ENCODE assay signal across 1 cellular context in the genomic region with DNA sequence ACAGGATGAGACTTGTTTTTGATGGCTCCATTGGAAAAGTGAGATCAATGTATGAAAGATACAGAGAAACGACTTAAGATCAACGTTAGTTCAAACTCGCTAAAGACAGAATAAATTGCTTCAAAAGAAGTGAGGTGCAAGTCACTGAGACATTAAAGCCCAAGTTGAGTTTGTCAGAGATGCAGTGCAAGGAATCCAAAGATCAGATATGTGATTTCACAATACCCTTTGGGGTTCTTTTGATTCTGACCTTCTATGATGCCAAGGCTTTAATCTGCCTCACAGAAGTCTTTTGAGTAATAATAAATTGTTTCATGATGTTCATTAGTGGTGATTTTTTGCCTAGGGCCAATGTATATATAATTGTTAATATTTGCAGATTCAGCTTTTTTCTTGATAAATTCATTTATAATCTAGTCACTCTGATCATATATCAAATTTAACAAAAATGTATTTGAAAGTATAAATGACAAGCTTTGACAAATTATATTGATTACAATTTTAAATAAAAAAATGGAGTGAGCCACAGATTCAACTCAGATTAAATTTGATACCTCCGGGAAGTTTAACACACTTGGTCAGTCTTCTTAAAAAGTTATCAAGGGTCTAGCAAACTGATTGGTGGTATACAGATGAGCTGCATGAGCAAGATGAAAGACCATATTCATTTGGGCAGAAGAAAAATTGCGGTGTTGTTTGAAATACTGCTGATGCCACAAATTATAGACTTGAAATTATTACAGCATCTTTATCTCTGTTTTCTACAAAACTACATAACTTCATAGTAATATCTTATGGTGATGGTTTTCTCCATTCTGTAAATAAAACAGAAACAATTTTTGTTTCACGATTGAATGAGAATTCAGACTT.
A peak's percentile ranks its signal among the peaks of the same experiment; 100 is the strongest.
TF ChIP-seq lines count a peak whose summit lies in the region.

No MANE protein-coding gene starts in this region.

TF ChIP-seq in K562, 482 proteins besides CTCF, POLR2A, EP300 and RAD21 (continued from another document):
- TF ChIP-seq, protein P1, sequence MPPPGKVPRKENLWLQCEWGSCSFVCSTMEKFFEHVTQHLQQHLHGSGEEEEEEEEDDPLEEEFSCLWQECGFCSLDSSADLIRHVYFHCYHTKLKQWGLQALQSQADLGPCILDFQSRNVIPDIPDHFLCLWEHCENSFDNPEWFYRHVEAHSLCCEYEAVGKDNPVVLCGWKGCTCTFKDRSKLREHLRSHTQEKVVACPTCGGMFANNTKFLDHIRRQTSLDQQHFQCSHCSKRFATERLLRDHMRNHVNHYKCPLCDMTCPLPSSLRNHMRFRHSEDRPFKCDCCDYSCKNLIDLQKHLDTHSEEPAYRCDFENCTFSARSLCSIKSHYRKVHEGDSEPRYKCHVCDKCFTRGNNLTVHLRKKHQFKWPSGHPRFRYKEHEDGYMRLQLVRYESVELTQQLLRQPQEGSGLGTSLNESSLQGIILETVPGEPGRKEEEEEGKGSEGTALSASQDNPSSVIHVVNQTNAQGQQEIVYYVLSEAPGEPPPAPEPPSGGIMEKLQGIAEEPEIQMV (tag; conservative IDR thresholded peaks at IDR 0.05; ENCODE audit: low read depth), result no peak
- TF ChIP-seq MAFF (IDR thresholded peaks at IDR 0.05; ENCODE audit: low read length), result peak; percentile 30; the same call in 1 of the 2 replicates
